1 cellular context compared by ENCODE assay signal in genomic region chr10:29579455-29579970, GRCh38.
TF ChIP-seq lines count a peak whose summit lies in the region.

No MANE protein-coding gene starts in this region.

TF ChIP-seq in IMR-90, 13 proteins besides CTCF, POLR2A, EP300 and RAD21:
- TF ChIP-seq RCOR1 (IDR thresholded peaks at IDR 0.05; ENCODE audit: insufficient replicate concordance, low read length) = no peak
- TF ChIP-seq MXI1 (IDR thresholded peaks at IDR 0.05; ENCODE audit: borderline replicate concordance, low read depth, low read length) = no peak
